Comparison of ENCODE assay signal across 1 cellular context in genomic region chr3:67094769-67095168, GRCh38.
TF ChIP-seq lines count a peak whose summit lies in the region.

No MANE protein-coding gene starts in this region.

TF ChIP-seq in SK-N-SH treated with all-trans-retinoic acid at 6 μM for 48 hours, 23 proteins besides CTCF, POLR2A, EP300 and RAD21 (continued from another document):
- TF ChIP-seq TCF4 (CRISPR knock-in tag; IDR thresholded peaks at IDR 0.05; ENCODE audit: borderline replicate concordance) (no peak), POU6F1 (CRISPR knock-in tag; IDR thresholded peaks at IDR 0.05; ENCODE audit: borderline replicate concordance, low read depth) (no peak), GLIS3 (CRISPR knock-in tag; IDR thresholded peaks at IDR 0.05) (no peak)
